1 cellular context compared by ENCODE assay signal in the genomic region with DNA sequence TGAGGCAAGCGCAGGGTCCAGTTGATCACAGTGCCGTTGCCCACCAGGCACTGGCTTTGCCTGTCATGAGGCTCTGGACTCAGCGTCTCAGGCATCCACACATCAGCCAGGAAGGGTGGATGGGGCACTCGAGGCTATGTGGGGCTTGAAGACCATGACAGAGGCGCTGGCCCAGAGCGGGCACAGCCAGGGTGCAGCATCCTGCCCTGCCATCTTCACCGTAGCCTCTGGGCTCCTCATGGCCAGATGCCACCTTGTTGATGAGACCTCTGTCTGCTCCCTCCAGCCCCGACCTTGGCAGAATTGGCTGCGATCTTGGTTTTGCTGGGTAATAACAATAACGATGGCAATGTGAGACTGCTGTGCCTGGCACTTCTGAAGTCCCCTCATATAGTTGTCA.
TF ChIP-seq lines count a peak whose summit lies in the region.

No MANE protein-coding gene starts in this region.

TF ChIP-seq in H1, 55 proteins besides CTCF, POLR2A, EP300 and RAD21 (continued from another document):
- no peak for TF ChIP-seq BRCA1 (IDR thresholded peaks at IDR 0.05; ENCODE audit: low read depth, low read length)
- TF ChIP-seq NANOG (IDR thresholded peaks at IDR 0.05; ENCODE audit: insufficient read depth, low read depth, low read length, poor library complexity, severe bottlenecking): no peak
- no peak for TF ChIP-seq CHD2 (IDR thresholded peaks at IDR 0.05; ENCODE audit: low read length)
- no peak for TF ChIP-seq RXRA (IDR thresholded peaks at IDR 0.05; ENCODE audit: insufficient read depth, low read depth, low read length)
- no peak for TF ChIP-seq SIRT6 (IDR thresholded peaks at IDR 0.05; ENCODE audit: low read length)
- TF ChIP-seq EZH2 (IDR thresholded peaks at IDR 0.05; ENCODE audit: low read depth, low read length, severe bottlenecking): no peak
- TF ChIP-seq SUZ12 (IDR thresholded peaks at IDR 0.05; ENCODE audit: low read length): no peak
- TF ChIP-seq, protein P1, sequence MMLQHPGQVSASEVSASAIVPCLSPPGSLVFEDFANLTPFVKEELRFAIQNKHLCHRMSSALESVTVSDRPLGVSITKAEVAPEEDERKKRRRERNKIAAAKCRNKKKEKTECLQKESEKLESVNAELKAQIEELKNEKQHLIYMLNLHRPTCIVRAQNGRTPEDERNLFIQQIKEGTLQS (IDR thresholded peaks at IDR 0.05; ENCODE audit: insufficient read depth, low read depth, low read length): no peak
- no peak for TF ChIP-seq CHD7 (IDR thresholded peaks at IDR 0.05; ENCODE audit: insufficient replicate concordance, low read length)
- no peak for TF ChIP-seq KDM4A (IDR thresholded peaks at IDR 0.05; ENCODE audit: low read depth, low read length, severe bottlenecking)
- TF ChIP-seq FOSL1 (IDR thresholded peaks at IDR 0.05; ENCODE audit: insufficient read depth, low read depth, low read length): no peak
- no peak for TF ChIP-seq SP1 (IDR thresholded peaks at IDR 0.05; ENCODE audit: low read depth, low read length)
